1 cellular context compared by ENCODE assay signal in the genomic region with DNA sequence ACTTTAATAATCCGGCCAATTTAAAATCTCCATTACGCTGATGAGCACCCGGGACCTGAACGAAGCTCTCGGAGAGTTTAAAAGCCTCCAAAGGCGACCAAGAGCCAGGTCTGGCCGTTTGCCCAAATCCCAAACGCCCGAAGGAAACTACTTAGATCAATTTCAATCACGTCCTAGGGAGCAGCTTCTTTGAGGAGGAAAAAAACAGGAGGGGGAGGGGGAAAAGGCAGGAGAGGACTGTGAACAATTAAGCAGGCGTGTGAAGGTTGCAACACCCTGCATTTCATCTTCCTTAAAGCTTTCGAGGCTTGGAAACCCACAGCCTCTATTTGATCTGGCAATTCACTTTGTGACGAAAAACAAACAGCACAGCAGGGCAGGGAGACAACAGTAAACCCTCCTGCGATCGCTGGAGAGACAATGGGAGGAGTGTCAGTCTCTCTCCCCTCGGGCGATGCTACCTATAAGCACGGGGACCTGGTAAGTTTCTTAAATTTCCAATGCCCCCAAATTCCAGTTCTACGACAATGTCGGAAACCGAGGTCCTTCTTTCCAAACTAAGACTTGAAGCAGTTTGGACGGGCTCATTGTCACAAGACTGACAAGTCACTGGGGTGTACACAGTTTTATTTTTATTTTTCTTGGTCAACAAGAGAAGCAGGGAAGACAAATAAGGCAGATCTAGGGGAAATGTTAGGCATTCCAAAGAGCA.
A peak's percentile ranks its signal among the peaks of the same experiment; 100 is the strongest.
TF ChIP-seq lines count a peak whose summit lies in the region.

No MANE protein-coding gene starts in this region.

TF ChIP-seq in HEK293, 187 proteins besides CTCF, POLR2A, EP300 and RAD21 (continued from another document and continues in another):
- TF ChIP-seq ZNF692 (tag by site-specific recombination; IDR thresholded peaks at IDR 0.05) (peak; percentile 54; the same call in 1 of the 2 replicates), GFI1B (tag by site-specific recombination; IDR thresholded peaks at IDR 0.05) (peak; percentile 81), YY2 (tag by site-specific recombination; IDR thresholded peaks at IDR 0.05) (no peak), ZNF148 (tag by site-specific recombination; IDR thresholded peaks at IDR 0.05; ENCODE audit: borderline replicate concordance) (no peak), MYNN (tag by site-specific recombination; IDR thresholded peaks at IDR 0.05; ENCODE audit: borderline replicate concordance) (no peak), OVOL3 (tag by site-specific recombination; IDR thresholded peaks at IDR 0.05) (no peak), ZBTB26 (tag by site-specific recombination; optimal IDR thresholded peaks at IDR 0.05) (peak; percentile 2), ZNF747 (tag by site-specific recombination; IDR thresholded peaks at IDR 0.05) (no peak), ZNF629 (tag by site-specific recombination; IDR thresholded peaks at IDR 0.05) (peak; percentile 63), ZNF121 (tag by site-specific recombination; IDR thresholded peaks at IDR 0.05) (no peak), ZNF561 (tag by site-specific recombination; IDR thresholded peaks at IDR 0.05; ENCODE audit: borderline replicate concordance) (peak; percentile 88), ZNF623 (tag by site-specific recombination; IDR thresholded peaks at IDR 0.05) (no peak), ZBTB10 (tag by site-specific recombination; IDR thresholded peaks at IDR 0.05) (no peak), BCL11B (tag by site-specific recombination; IDR thresholded peaks at IDR 0.05; ENCODE audit: low read depth) (0 out of 2 replicates have a peak, but pooled peaks have one; percentile 19), ZNF24 (tag by site-specific recombination; IDR thresholded peaks at IDR 0.05) (peak; percentile 78), ZNF18 (tag by site-specific recombination; IDR thresholded peaks at IDR 0.05) (peak; percentile 47; the same call in 1 of the 2 replicates), HIC1 (tag by site-specific recombination; IDR thresholded peaks at IDR 0.05) (no peak), ZNF449 (tag by site-specific recombination; IDR thresholded peaks at IDR 0.05) (no peak), ZIC2 (tag by site-specific recombination; IDR thresholded peaks at IDR 0.05) (peak; percentile 89)
- TF ChIP-seq, protein P1, sequence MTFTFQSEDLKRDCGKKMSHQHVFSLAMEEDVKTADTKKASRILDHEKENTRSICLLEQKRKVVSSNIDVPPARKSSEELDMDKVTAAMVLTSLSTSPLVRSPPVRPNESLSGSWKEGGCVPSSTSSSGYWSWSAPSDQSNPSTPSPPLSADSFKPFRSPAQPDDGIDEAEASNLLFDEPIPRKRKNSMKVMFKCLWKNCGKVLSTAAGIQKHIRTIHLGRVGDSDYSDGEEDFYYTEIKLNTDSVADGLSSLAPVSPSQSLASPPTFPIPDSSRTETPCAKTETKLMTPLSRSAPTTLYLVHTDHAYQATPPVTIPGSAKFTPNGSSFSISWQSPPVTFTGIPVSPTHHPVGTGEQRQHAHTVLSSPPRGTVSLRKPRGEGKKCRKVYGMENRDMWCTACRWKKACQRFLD (tag by site-specific recombination; IDR thresholded peaks at IDR 0.05), result no peak
- TF ChIP-seq, protein P2, sequence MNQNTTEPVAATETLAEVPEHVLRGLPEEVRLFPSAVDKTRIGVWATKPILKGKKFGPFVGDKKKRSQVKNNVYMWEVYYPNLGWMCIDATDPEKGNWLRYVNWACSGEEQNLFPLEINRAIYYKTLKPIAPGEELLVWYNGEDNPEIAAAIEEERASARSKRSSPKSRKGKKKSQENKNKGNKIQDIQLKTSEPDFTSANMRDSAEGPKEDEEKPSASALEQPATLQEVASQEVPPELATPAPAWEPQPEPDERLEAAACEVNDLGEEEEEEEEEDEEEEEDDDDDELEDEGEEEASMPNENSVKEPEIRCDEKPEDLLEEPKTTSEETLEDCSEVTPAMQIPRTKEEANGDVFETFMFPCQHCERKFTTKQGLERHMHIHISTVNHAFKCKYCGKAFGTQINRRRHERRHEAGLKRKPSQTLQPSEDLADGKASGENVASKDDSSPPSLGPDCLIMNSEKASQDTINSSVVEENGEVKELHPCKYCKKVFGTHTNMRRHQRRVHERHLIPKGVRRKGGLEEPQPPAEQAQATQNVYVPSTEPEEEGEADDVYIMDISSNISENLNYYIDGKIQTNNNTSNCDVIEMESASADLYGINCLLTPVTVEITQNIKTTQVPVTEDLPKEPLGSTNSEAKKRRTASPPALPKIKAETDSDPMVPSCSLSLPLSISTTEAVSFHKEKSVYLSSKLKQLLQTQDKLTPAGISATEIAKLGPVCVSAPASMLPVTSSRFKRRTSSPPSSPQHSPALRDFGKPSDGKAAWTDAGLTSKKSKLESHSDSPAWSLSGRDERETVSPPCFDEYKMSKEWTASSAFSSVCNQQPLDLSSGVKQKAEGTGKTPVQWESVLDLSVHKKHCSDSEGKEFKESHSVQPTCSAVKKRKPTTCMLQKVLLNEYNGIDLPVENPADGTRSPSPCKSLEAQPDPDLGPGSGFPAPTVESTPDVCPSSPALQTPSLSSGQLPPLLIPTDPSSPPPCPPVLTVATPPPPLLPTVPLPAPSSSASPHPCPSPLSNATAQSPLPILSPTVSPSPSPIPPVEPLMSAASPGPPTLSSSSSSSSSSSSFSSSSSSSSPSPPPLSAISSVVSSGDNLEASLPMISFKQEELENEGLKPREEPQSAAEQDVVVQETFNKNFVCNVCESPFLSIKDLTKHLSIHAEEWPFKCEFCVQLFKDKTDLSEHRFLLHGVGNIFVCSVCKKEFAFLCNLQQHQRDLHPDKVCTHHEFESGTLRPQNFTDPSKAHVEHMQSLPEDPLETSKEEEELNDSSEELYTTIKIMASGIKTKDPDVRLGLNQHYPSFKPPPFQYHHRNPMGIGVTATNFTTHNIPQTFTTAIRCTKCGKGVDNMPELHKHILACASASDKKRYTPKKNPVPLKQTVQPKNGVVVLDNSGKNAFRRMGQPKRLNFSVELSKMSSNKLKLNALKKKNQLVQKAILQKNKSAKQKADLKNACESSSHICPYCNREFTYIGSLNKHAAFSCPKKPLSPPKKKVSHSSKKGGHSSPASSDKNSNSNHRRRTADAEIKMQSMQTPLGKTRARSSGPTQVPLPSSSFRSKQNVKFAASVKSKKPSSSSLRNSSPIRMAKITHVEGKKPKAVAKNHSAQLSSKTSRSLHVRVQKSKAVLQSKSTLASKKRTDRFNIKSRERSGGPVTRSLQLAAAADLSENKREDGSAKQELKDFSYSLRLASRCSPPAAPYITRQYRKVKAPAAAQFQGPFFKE (tag by site-specific recombination; IDR thresholded peaks at IDR 0.05; ENCODE audit: borderline replicate concordance), result no peak
- TF ChIP-seq, protein P3, sequence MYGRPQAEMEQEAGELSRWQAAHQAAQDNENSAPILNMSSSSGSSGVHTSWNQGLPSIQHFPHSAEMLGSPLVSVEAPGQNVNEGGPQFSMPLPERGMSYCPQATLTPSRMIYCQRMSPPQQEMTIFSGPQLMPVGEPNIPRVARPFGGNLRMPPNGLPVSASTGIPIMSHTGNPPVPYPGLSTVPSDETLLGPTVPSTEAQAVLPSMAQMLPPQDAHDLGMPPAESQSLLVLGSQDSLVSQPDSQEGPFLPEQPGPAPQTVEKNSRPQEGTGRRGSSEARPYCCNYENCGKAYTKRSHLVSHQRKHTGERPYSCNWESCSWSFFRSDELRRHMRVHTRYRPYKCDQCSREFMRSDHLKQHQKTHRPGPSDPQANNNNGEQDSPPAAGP (tag by site-specific recombination; IDR thresholded peaks at IDR 0.05), result peak; percentile 100
